In genomic region chr19:55037603-55038002, GRCh38 we compare ENCODE assay signal across 3 cellular contexts. TPM values are rescaled to one million over a fixed set of nuclear protein-coding genes. Genes with fewer than 3 reads are reported as not detected.
"Had no signal": no experiment of that assay in that cellular context is flagged by ENCODE, and none has a peak within 500 bp of the region (broad histone marks: within the 10 kb centered on the region; RNA-seq: fewer than 3 reads in every experiment).

No MANE protein-coding gene starts in this region.

RNA-seq across cellular contexts. Expression of gene GP6, which starts 0.5 kb away (rescaled TPM):
- total RNA-seq: ascending aorta, bronchial epithelial cell had no signal
- polyA plus RNA-seq: cardiac muscle cell had no signal

RNA-seq across cellular contexts. Expression of gene EPS8L1, which starts 38.1 kb away (rescaled TPM):
- total RNA-seq: ascending aorta had no signal
